1 cellular context compared by ENCODE assay signal in the genomic region with DNA sequence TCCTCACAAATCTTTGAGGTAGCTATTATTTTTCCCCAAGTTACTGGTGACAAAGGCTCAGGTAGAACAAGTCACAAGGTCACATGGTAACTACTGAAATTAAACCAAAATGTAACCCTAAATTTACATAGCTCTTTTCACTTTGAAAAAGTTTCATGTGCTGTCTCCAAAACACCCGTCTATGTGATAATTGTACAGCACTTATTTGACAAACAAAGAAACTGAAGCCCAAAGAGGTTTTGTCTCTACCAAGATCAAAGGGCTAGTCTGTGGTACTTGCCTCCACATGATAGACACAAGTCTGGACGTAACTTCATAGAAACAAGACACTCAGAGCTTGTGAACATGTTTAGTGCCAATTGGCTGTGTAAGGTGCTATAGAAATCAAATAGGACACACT.
TF ChIP-seq lines count a peak whose summit lies in the region.

No MANE protein-coding gene starts in this region.

TF ChIP-seq in GM12878, 131 proteins besides CTCF, POLR2A, EP300 and RAD21 (continued from another document):
- TF ChIP-seq ZBTB40 (IDR thresholded peaks at IDR 0.05; ENCODE audit: borderline replicate concordance) (no peak), BCL11A (IDR thresholded peaks at IDR 0.05; ENCODE audit: low read depth, low read length) (no peak), KLF5 (IDR thresholded peaks at IDR 0.05; ENCODE audit: partially characterized antibody) (no peak), SKIL (IDR thresholded peaks at IDR 0.05; ENCODE audit: low read depth, poor library complexity, severe bottlenecking) (peak; percentile 94), RFX5 (IDR thresholded peaks at IDR 0.05; ENCODE audit: low read depth, low read length) (peak; percentile 80), SMARCA5 (IDR thresholded peaks at IDR 0.05) (no peak), PKNOX1 (IDR thresholded peaks at IDR 0.05) (peak; percentile 79), SREBF2 (IDR thresholded peaks at IDR 0.05; ENCODE audit: low read length) (no peak), EZH2 (IDR thresholded peaks at IDR 0.05; ENCODE audit: borderline replicate concordance, control insufficient read depth, low read depth, low read length) (no peak), BHLHE40 (IDR thresholded peaks at IDR 0.05; ENCODE audit: borderline replicate concordance in 1 of 2, low read depth in 2 of 2, low read length in 1 of 2) (peak; percentile 27 to 39; a peak in 1 of 4 replicates), NFYA (IDR thresholded peaks at IDR 0.05; ENCODE audit: borderline replicate concordance, low read depth, low read length) (no peak), RAD51 (IDR thresholded peaks at IDR 0.05) (peak; percentile 74), NR2C1 (IDR thresholded peaks at IDR 0.05) (no peak), TARDBP (IDR thresholded peaks at IDR 0.05; ENCODE audit: borderline replicate concordance) (no peak), GABPA (IDR thresholded peaks at IDR 0.05; ENCODE audit: low read depth) (no peak), CHD1 (IDR thresholded peaks at IDR 0.05; ENCODE audit: low read depth, low read length) (no peak), ZZZ3 (IDR thresholded peaks at IDR 0.05; ENCODE audit: control insufficient read depth, insufficient read length, low read depth) (no peak), EGR1 (IDR thresholded peaks at IDR 0.05; ENCODE audit: borderline replicate concordance in 1 of 2, low read depth in 2 of 2, low read length in 2 of 2) (no peak), MYC (IDR thresholded peaks at IDR 0.05; ENCODE audit: insufficient read depth, insufficient read length, insufficient replicate concordance, low read length, severe bottlenecking) (no peak), POLR2AphosphoS5 (IDR thresholded peaks at IDR 0.05; ENCODE audit: low read length) (no peak), TCF3 (IDR thresholded peaks at IDR 0.05; ENCODE audit: borderline replicate concordance, insufficient read depth, low read depth, low read length) (no peak), CBX3 (IDR thresholded peaks at IDR 0.05; ENCODE audit: borderline replicate concordance, low read depth) (no peak), ZSCAN29 (IDR thresholded peaks at IDR 0.05) (no peak), CHD2 (IDR thresholded peaks at IDR 0.05; ENCODE audit: borderline replicate concordance, low read depth, low read length) (no peak), RUNX3 (IDR thresholded peaks at IDR 0.05; ENCODE audit: low read length) (no peak), MTA2 (IDR thresholded peaks at IDR 0.05; ENCODE audit: low read depth) (peak; percentile 30; the same call in 1 of the 2 replicates), HDAC2 (IDR thresholded peaks at IDR 0.05) (no peak), SIX5 (IDR thresholded peaks at IDR 0.05; ENCODE audit: low read depth, low read length, severe bottlenecking) (no peak)
- TF ChIP-seq, protein P1, sequence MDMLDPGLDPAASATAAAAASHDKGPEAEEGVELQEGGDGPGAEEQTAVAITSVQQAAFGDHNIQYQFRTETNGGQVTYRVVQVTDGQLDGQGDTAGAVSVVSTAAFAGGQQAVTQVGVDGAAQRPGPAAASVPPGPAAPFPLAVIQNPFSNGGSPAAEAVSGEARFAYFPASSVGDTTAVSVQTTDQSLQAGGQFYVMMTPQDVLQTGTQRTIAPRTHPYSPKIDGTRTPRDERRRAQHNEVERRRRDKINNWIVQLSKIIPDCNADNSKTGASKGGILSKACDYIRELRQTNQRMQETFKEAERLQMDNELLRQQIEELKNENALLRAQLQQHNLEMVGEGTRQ (IDR thresholded peaks at IDR 0.05; ENCODE audit: borderline replicate concordance, low read depth, low read length): no peak
- TF ChIP-seq, protein P2, sequence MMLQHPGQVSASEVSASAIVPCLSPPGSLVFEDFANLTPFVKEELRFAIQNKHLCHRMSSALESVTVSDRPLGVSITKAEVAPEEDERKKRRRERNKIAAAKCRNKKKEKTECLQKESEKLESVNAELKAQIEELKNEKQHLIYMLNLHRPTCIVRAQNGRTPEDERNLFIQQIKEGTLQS (IDR thresholded peaks at IDR 0.05; ENCODE audit: borderline replicate concordance, extremely low read depth, low read depth, low read length): no peak
